In the genomic region with DNA sequence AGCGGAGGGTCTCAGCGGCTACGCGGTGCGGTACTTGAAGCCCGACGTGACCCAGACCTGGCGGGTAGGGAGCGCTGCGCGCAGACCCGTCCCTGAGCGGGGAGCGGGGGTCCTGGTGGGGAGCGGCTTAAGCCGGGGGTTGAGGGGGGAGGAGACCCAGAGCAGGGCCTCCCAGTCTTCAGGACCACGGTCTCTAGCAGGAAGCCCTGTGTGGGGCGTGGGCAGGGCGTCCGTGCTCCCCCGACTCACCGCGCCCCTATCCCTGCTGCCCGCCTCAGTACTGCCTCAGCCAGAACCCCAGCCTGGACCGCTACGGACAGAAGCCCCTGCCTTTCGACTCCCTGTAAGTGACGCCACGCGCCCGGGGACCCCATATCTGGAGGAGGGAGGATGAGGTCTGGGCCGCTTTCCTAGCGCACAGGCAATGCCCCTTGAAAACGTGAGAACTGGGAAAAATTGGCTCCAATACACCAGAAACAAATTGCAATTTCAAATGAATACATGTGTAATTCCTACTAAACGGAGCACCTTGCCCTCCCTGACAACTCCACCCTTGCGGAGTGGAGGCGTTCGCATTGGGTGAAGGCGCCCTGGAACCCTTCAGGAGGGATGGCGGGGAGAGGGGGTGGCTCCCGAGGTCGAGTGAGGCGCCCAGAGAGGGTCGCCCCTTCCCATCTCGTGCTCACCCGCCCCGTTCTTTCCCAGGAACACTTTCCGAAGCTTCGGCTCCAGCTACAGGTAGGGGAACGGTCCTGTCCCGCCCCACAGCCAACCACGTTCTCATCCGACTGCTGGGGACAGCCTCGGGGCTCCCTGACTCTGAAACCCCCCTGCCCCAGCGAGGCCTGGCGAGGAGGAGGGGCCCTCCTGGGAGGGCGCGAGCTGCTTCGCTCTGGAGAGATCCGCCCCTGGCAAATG, we compare ENCODE assay signal across 9 cellular contexts. TPM values are rescaled to one million over a fixed set of nuclear protein-coding genes. Genes with fewer than 3 reads are reported as not detected.
DNase-seq lines count a peak whose midpoint lies in the region; ATAC-seq and TF ChIP-seq lines count a peak whose summit lies in the region.
"Had no signal": no experiment of that assay in that cellular context is flagged by ENCODE, and none has a peak within 500 bp of the region (broad histone marks: within the 10 kb centered on the region; RNA-seq: fewer than 3 reads in every experiment).

No MANE protein-coding gene starts in this region.

- H4K20me1 ChIP-seq in fibroblast of lung (ENCODE audit: control insufficient read depth, extremely low read depth, insufficient read depth, low read length) = no peaks in the 10 kb centered on the region
- no peaks in the 10 kb centered on the region for H4K20me1 ChIP-seq in osteoblast (ENCODE audit: insufficient read depth, low read length)

- no peaks in the 10 kb centered on the region for H3K9me3 ChIP-seq in fibroblast of lung (ENCODE audit: control insufficient read depth, insufficient read depth, low read depth, low read length)
- no peaks in the 10 kb centered on the region for H3K9me3 ChIP-seq in osteoblast (ENCODE audit: low read depth, low read length)

- H3K4me1 ChIP-seq in fibroblast of lung (ENCODE audit: control insufficient read depth, extremely low read depth, insufficient read depth, low read length) (no peaks in the 10 kb centered on the region), osteoblast (ENCODE audit: insufficient read depth, low read length) (peaks cover 3% of the 10 kb centered on the region)

- H3K9ac ChIP-seq in fibroblast of lung (ENCODE audit: insufficient read depth, low read length) = no peak overlapping the region

- no peaks in the 10 kb centered on the region for H3K36me3 ChIP-seq in fibroblast of lung (ENCODE audit: control insufficient read depth, insufficient read depth, low read length)
- no peaks in the 10 kb centered on the region for H3K36me3 ChIP-seq in osteoblast (ENCODE audit: insufficient read depth, low read length)

- TF ChIP-seq CTCF in fibroblast of lung (conservative IDR thresholded peaks at IDR 0.05 in 1 of 2, IDR thresholded peaks at IDR 0.05 in 1 of 2; ENCODE audit: low read depth in 1 of 2, low read length in 2 of 2) = no peak
- TF ChIP-seq CTCF in osteoblast (IDR thresholded peaks at IDR 0.05; ENCODE audit: extremely low read depth, low read depth, low read length) = no peak

- H3K4me3 ChIP-seq in fibroblast of lung (replicated peaks in 1 of 4; ENCODE audit: control extremely low read depth in 1 of 4, insufficient read depth in 1 of 4, low read depth in 3 of 4, low read length in 4 of 4) (peak overlapping the region in 3 of 4 experiments; percentile 19 to 48 (median 25)), osteoblast (ENCODE audit: insufficient read depth, low read length) (peak overlapping the region; percentile 58)

- peak; percentile 65 for DNase-seq in NCI-H2227 treated with DMSO at 0.1 percent for 48 hours (lab: John Stamatoyannopoulos, UW)
- no peak for DNase-seq in fibroblast of lung (ENCODE audit: low read depth in 2 of 2)
- DNase-seq in osteoblast (ENCODE audit: insufficient read length, low spot score, missing footprints) = peak; percentile 74
- no peak for DNase-seq in AML-193 (lab: John Stamatoyannopoulos, UW)
- DNase-seq in KBM-7 = no peak
- DNase-seq in HCEC 1CT = no peak
- no peak for DNase-seq in middle frontal gyrus (ENCODE audit: extremely low spot score, low spot score)

- peaks cover 9% of the 10 kb centered on the region for H3K27me3 ChIP-seq in fibroblast of lung (ENCODE audit: control insufficient read depth, insufficient read depth, low read length)
- H3K27me3 ChIP-seq in osteoblast (ENCODE audit: insufficient read depth, low read length) = peaks cover 44% of the 10 kb centered on the region

- H3K4me2 ChIP-seq in fibroblast of lung (ENCODE audit: extremely low read depth, insufficient read depth, low read length) = peak overlapping the region; percentile 51
- peak overlapping the region; percentile 23 for H3K4me2 ChIP-seq in osteoblast (ENCODE audit: insufficient read depth, low read length)

- H3K79me2 ChIP-seq in fibroblast of lung (ENCODE audit: control insufficient read depth, insufficient read depth, low read length) (no peaks in the 10 kb centered on the region), osteoblast (ENCODE audit: insufficient read depth, low read length) (no peaks in the 10 kb centered on the region)

- ATAC-seq in GM18511 (IDR thresholded peaks at IDR 0.05; ENCODE audit: unreplicated experiment) = peak; percentile 20

- in situ Hi-C loops in KBM-7 (cut with MboI; ENCODE audit: low pct_unique_long_range_greater_than_20kb, low sequenced_read_pairs) = loop anchor here (25.0 kb wide), 1 partner anchor 223 kb away; no protein-coding TSS in a partner anchor

- H2AFZ ChIP-seq in fibroblast of lung (ENCODE audit: low read length) (no peak overlapping the region), osteoblast (ENCODE audit: low read length) (no peak overlapping the region)

- H3K27ac ChIP-seq in fibroblast of lung (ENCODE audit: insufficient read depth, low read length) (no peak overlapping the region), osteoblast (ENCODE audit: low read depth, low read length) (no peak overlapping the region)
- H3K27ac ChIP-seq: epithelial cell of prostate had no signal

RNA-seq across cellular contexts. Expression of a gene that starts 14.5 kb away (rescaled TPM):
- total RNA-seq in fibroblast of lung (not detected in 2 replicates), osteoblast (not detected in 2 replicates)
- polyA plus RNA-seq in fibroblast of lung = not detected in 2 replicates
- not detected in 2 replicates for polyA plus RNA-seq in fibroblast of lung (2012)
- not detected in 2 replicates for polyA minus RNA-seq in fibroblast of lung (ENCODE audit: low replicate concordance)

RNA-seq across cellular contexts. Expression of a gene that starts 15.0 kb away (rescaled TPM):
- 2.8 and 4.1 TPM in 2 replicates for total RNA-seq in fibroblast of lung
- 2.6 and 3.4 TPM in 2 replicates for polyA plus RNA-seq in fibroblast of lung
- polyA plus RNA-seq in fibroblast of lung (2012) = 3.4 and 5.4 TPM in 2 replicates
- polyA minus RNA-seq in fibroblast of lung (ENCODE audit: low replicate concordance) = 7.5 and 18.7 TPM in 2 replicates
- 4.3 and 5.6 TPM in 2 replicates for total RNA-seq in osteoblast

RNA-seq across cellular contexts. Expression of a gene that starts 15.7 kb away (rescaled TPM):
- 14.1 and 18.8 TPM in 2 replicates for total RNA-seq in fibroblast of lung
- polyA plus RNA-seq in fibroblast of lung = 32.7 and 53.2 TPM in 2 replicates
- polyA plus RNA-seq in fibroblast of lung (2012) = 33.5 and 46.5 TPM in 2 replicates
- polyA minus RNA-seq in fibroblast of lung (ENCODE audit: low replicate concordance) = 51.2 and 168 TPM in 2 replicates
- 17.7 and 19.2 TPM in 2 replicates for total RNA-seq in osteoblast

RNA-seq across cellular contexts. Expression of a gene that starts 40.1 kb away (rescaled TPM):
- total RNA-seq in fibroblast of lung (2.1 and 6.4 TPM in 2 replicates), osteoblast (7.7 and 9.4 TPM in 2 replicates)
- 0.74 and 1.3 TPM in 2 replicates for polyA plus RNA-seq in fibroblast of lung
- polyA plus RNA-seq in fibroblast of lung (2012) = 1.1 and 2.2 TPM in 2 replicates
- polyA minus RNA-seq in fibroblast of lung (ENCODE audit: low replicate concordance) = 1.7 and 4.1 TPM in 2 replicates

Comparison
In these comparisons a context has a peak if more than half of its experiments do, and no peak if none do; other contexts are left out.
1. DNase-seq: peak in NCI-H2227 treated with DMSO at 0.1 percent for 48 hours (single experiment) and osteoblast (single experiment); none in fibroblast of lung (0 of 2), AML-193 (0 of 2), KBM-7 (single experiment), HCEC 1CT (single experiment) and middle frontal gyrus (single experiment).